ENCODE assay signal across 8 cellular contexts in the genomic region with DNA sequence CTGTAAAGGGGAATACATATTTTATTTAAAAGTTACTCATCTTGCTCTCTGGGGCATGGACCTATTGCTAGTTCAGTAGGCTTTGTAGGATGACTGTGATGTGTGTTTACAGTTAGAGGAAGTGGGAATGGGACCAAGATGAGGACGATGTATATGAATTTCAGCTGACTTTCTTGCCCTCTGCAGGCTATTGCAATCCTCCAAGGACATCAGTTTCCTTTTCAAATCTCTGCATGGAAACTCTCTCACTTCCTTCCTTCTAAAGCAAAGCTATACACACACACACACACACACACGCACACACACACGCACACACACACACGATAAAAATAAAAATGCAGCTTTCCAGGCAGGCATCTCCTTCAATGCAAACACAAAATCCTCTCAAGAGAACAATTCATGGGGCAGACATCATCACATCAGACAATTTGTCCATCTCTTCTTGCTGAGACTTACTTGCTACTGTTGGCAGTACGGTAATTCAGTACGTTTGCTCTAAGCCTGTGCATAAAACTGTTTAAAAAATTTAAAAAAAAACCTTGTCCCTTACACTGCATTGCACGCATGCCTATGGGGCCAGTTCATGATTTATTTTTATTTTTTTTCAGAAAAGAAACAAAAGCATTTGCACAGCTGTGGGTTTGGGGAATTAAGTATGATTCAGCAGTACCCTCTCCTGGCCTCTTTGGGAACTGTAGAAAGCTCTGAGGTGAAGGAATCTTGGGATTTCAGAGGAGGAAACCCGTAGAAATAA. TPM values are rescaled to one million over a fixed set of nuclear protein-coding genes. Genes with fewer than 3 reads are reported as not detected.
DNase-seq lines count a peak whose midpoint lies in the region; ATAC-seq, FAIRE-seq and TF ChIP-seq lines count a peak whose summit lies in the region.

No MANE protein-coding gene starts in this region.

- H3K27me3 ChIP-seq in BE2C = no peaks in the 10 kb centered on the region
- no peaks in the 10 kb centered on the region for H3K27me3 ChIP-seq in NT2/D1 (ENCODE audit: insufficient read depth, insufficient read length)
- H3K27me3 ChIP-seq in mammary epithelial cell (ENCODE audit: insufficient read depth, low read length) = no peaks in the 10 kb centered on the region

- H3K9ac ChIP-seq in NT2/D1 (ENCODE audit: insufficient read length, low read depth) (no peak overlapping the region), mammary epithelial cell (ENCODE audit: insufficient read depth, low read length) (no peak overlapping the region)

- CTCF ChIA-PET in mammary epithelial cell (lab: Charles Lee; ENCODE audit: low non-redundant PET) = interaction anchor here (0.6 to 0.7 kb wide), 2 partner anchors 89 to 94 kb away, joined by 5 read pairs; no protein-coding TSS in a partner anchor

- H3K9me3 ChIP-seq in BE2C (no peaks in the 10 kb centered on the region), NT2/D1 (ENCODE audit: insufficient read depth, low read length) (no peaks in the 10 kb centered on the region), mammary epithelial cell (replicated peaks; ENCODE audit: insufficient read depth, low read length) (no peaks in the 10 kb centered on the region)

- ATAC-seq in HG03521 (IDR thresholded peaks at IDR 0.05; ENCODE audit: unreplicated experiment) (no peak), GM21529 (IDR thresholded peaks at IDR 0.05; ENCODE audit: unreplicated experiment) (no peak)

- in situ Hi-C loops in mammary epithelial cell (cut with MboI; ENCODE audit: low sequenced_read_pairs in 2 of 2) = no loop called here

- no peak overlapping the region for H3K27ac ChIP-seq in mammary epithelial cell (ENCODE audit: insufficient read depth, low read depth, low read length)

- H2AFZ ChIP-seq in mammary epithelial cell (ENCODE audit: low read depth, low read length) = peak overlapping the region; percentile 10

- TF ChIP-seq CTCF in BE2C (IDR thresholded peaks at IDR 0.05; ENCODE audit: low read depth, low read length) (peak; percentile 84), mammary epithelial cell (conservative IDR thresholded peaks at IDR 0.05 in 1 of 2, IDR thresholded peaks at IDR 0.05 in 1 of 2; ENCODE audit: extremely low read depth in 1 of 2, insufficient read depth in 1 of 2, low read depth in 1 of 2, low read length in 2 of 2) (peak; percentile 77 to 81)

- H3K36me3 ChIP-seq in BE2C (no peaks in the 10 kb centered on the region), NT2/D1 (ENCODE audit: insufficient read depth, insufficient read length, low read length) (no peaks in the 10 kb centered on the region), mammary epithelial cell (ENCODE audit: insufficient read depth, low read length) (no peaks in the 10 kb centered on the region)

- no peaks in the 10 kb centered on the region for H4K20me1 ChIP-seq in mammary epithelial cell (ENCODE audit: insufficient read depth, low read length)

- peak overlapping the region; percentile 55 for H3K4me2 ChIP-seq in mammary epithelial cell (ENCODE audit: insufficient read depth, low read depth, low read length)

- no peaks in the 10 kb centered on the region for H3K79me2 ChIP-seq in mammary epithelial cell (ENCODE audit: insufficient read depth, low read length)

- no TSS peak for BruUV-seq in mammary epithelial cell (replicated peaks; lab: Mats Ljungman, UMichigan)

- intact Hi-C loops in mammary epithelial cell (cut with micrococcal nuclease) = loop anchor here (1.0 to 10.0 kb wide), 7 partner anchors 95 to 1337 kb away; partner anchors contain the start of gene CYP20A1

- DNase-seq in BE2C (no peak), GM19239 (ENCODE audit: insufficient read length, low spot score) (no peak), NT2/D1 (ENCODE audit: low read depth, low spot score) (peak; percentile 16), mammary epithelial cell (peak; percentile 21), kidney tubule cell (ENCODE audit: low spot score) (peak; percentile 37), stromal cell of bone marrow (ENCODE audit: low read depth) (peak; percentile 66)

- WGBS in mammary epithelial cell (ENCODE audit: low coverage, missing lambda C conversion rate) = 8% methylated on average over 8 of the region's 8 CpGs

- peak; percentile 66 for FAIRE-seq in GM19239 (lab: Jason Lieb, UNC)

- H3K4me1 ChIP-seq in BE2C = no peaks in the 10 kb centered on the region
- no peaks in the 10 kb centered on the region for H3K4me1 ChIP-seq in NT2/D1 (ENCODE audit: insufficient read depth, insufficient read length)
- no peaks in the 10 kb centered on the region for H3K4me1 ChIP-seq in mammary epithelial cell (ENCODE audit: insufficient read depth, low read length)

- H3K4me3 ChIP-seq in BE2C (ENCODE audit: low read depth, low read length) (no peak overlapping the region; the same call in 1 of the 2 replicates), NT2/D1 (ENCODE audit: insufficient read length, low read depth) (no peak overlapping the region), mammary epithelial cell (replicated peaks in 1 of 3; ENCODE audit: insufficient read depth in 1 of 3, low read depth in 2 of 3, low read length in 3 of 3) (peak overlapping the region in 2 of 3 experiments; percentile 12 to 22)

- dilution Hi-C loops in mammary epithelial cell (cut with HindIII; ENCODE audit: low sequenced_read_pairs) = no loop called here

RNA-seq across cellular contexts. Expression of gene ICOS, which starts 27.2 kb away (rescaled TPM):
- polyA plus RNA-seq in BE2C (2012; ENCODE audit: insufficient read depth, insufficient read length, low read depth) = not detected
- not detected for total RNA-seq in mammary epithelial cell
- not detected for polyA plus RNA-seq in mammary epithelial cell
- not detected for polyA minus RNA-seq in mammary epithelial cell

RNA-seq across cellular contexts. Expression of gene CTLA4, which starts 41.8 kb away (rescaled TPM):
- polyA plus RNA-seq in BE2C (2012; ENCODE audit: insufficient read depth, insufficient read length, low read depth) = not detected
- total RNA-seq in mammary epithelial cell = not detected
- polyA plus RNA-seq in mammary epithelial cell = not detected
- polyA minus RNA-seq in mammary epithelial cell = not detected

Comparison
In these comparisons a context has a peak if more than half of its experiments do, and no peak if none do; other contexts are left out.
1. DNase-seq: peak in NT2/D1 (single experiment), mammary epithelial cell (single experiment), kidney tubule cell (single experiment) and stromal cell of bone marrow (single experiment); none in BE2C (single experiment) and GM19239 (single experiment).
2. H3K4me3 ChIP-seq: peak in mammary epithelial cell (2 of 3); none in BE2C (single experiment) and NT2/D1 (single experiment).